24 cellular contexts compared by ENCODE assay signal in the genomic region with DNA sequence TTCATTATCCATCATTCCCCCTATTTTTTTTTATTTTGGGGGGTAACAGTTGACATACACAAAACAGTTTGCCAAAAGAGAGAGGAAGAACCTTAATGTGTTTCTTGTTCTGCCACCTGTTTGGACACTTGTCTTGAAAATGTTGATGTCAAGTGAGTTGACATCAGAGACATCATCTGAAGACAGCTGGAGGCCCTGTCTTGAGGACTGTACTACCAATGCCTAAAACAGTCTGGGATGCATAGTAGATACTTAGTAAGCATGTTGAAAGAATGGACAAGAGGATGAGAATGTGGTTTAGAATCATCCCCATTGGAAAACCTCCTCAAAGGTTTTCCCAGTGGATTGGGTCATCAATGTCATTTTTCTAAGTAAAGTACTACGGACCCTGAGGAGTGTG. TPM values are rescaled to one million over a fixed set of nuclear protein-coding genes. Genes with fewer than 3 reads are reported as not detected.
DNase-seq lines count a peak whose midpoint lies in the region; ATAC-seq and TF ChIP-seq lines count a peak whose summit lies in the region.
"Had no signal": no experiment of that assay in that cellular context is flagged by ENCODE, and none has a peak within 500 bp of the region (broad histone marks: within the 10 kb centered on the region; RNA-seq: fewer than 3 reads in every experiment).

No MANE protein-coding gene starts in this region.

- peak overlapping the region in 1 of 12 donors; percentile 18 for H3K4me3 ChIP-seq in heart left ventricle
- peak overlapping the region in 1 of 2 donors; percentile 5 for H3K4me3 ChIP-seq in ascending aorta
- H3K4me3 ChIP-seq in tibial nerve, result no peak overlapping the region
- H3K4me3 ChIP-seq: right lobe of liver, stomach, upper lobe of right lung had no signal

- TF ChIP-seq EP300 in tibial nerve (IDR thresholded peaks at IDR 0.05), result no peak

- H3K4me1 ChIP-seq in heart left ventricle, result peaks cover 3 to 52% (median 37%) of the 10 kb centered on the region in 12 donors
- peaks cover 15 to 32% of the 10 kb centered on the region in 2 donors for H3K4me1 ChIP-seq in ascending aorta
- peaks cover 0 to 26% (median 3%) of the 10 kb centered on the region in 4 donors for H3K4me1 ChIP-seq in tibial nerve
- H3K4me1 ChIP-seq: parathyroid adenoma had no signal

- TF ChIP-seq POLR2A in heart left ventricle (IDR thresholded peaks at IDR 0.05) (no peak), tibial nerve (IDR thresholded peaks at IDR 0.05) (no peak)

- H3K27ac ChIP-seq in heart left ventricle (peak overlapping the region; percentile 5 to 100 (median 96)), ascending aorta (peak overlapping the region; percentile 99 to 100), tibial nerve (peak overlapping the region in 3 of 4 donors; percentile 84 to 99 (median 98))
- H3K27ac ChIP-seq: parathyroid adenoma, right lobe of liver, upper lobe of right lung had no signal

- TF ChIP-seq CTCF in heart left ventricle (IDR thresholded peaks at IDR 0.05) (no peak), ascending aorta (IDR thresholded peaks at IDR 0.05) (no peak), tibial nerve (IDR thresholded peaks at IDR 0.05) (no peak)

- peaks cover 0 to 30% (median 0%) of the 10 kb centered on the region in 9 donors for H3K27me3 ChIP-seq in heart left ventricle
- H3K27me3 ChIP-seq in ascending aorta, result no peaks in the 10 kb centered on the region
- H3K27me3 ChIP-seq in tibial nerve, result no peaks in the 10 kb centered on the region
- H3K27me3 ChIP-seq: right lobe of liver, stomach, upper lobe of right lung had no signal

- 84 to 94% (median 88%) methylated on average over 1 of the region's 1 CpG for WGBS in heart left ventricle, 4 donors
- WGBS in tibial nerve, 2 donors, result 81 to 91% methylated on average over 1 of the region's 1 CpG

- H3K36me3 ChIP-seq in heart left ventricle (peaks cover 0 to 26% (median 8%) of the 10 kb centered on the region in 9 donors), ascending aorta (peaks cover 6 to 13% of the 10 kb centered on the region in 2 donors), tibial nerve (peaks cover 0 to 14% (median 0%) of the 10 kb centered on the region in 3 donors)
- H3K36me3 ChIP-seq: right lobe of liver had no signal

- ATAC-seq in heart left ventricle (no peak), Right ventricle myocardium superior (ENCODE audit: poor library complexity) (no peak), GM19467 (IDR thresholded peaks at IDR 0.05; ENCODE audit: unreplicated experiment) (no peak), GM21390 (IDR thresholded peaks at IDR 0.05; ENCODE audit: unreplicated experiment) (no peak)
- ATAC-seq: CD8-positive, alpha-beta T cell; right lobe of liver; upper lobe of right lung had no signal

- DNase-seq in heart left ventricle, result no peak
- no peak for DNase-seq in Right ventricle myocardium superior
- DNase-seq in ascending aorta (ENCODE audit: low spot score in 2 of 2), result no peak
- peak; percentile 72 for DNase-seq in myocyte (ENCODE audit: low read depth)
- no peak for DNase-seq in tibial nerve (ENCODE audit: low spot score in 2 of 2)
- DNase-seq in HT-29 (ENCODE audit: low spot score), result no peak
- DNase-seq: 8988T; activated CD4-positive, alpha-beta T cell treated with anti-CD3 and anti-CD28 coated beads, Interleukin-2, amount 10 ng/mL, durations not matched to agents 7 days and 5 days; activated naive CD4-positive, alpha-beta T cell treated with anti-CD3 and anti-CD28 coated beads, Interleukin-2, amount 10 ng/mL, durations not matched to agents 7 days and 5 days; AML-193; CD8-positive, alpha-beta T cell; cerebellar nuclear complex; effector CD8-positive, alpha-beta T cell; erythroblast; NCI-H1694 treated with DMSO at 0.1 percent for 48 hours; nephron progenitor cell; right lobe of liver; stimulated activated CD8-positive, alpha-beta memory T cell treated with anti-CD3 and anti-CD28 coated beads, Interleukin-4, amount 100 ng/mL, for 48 hours; stomach; upper lobe of right lung had no signal

- intact Hi-C loops in heart left ventricle (cut with DNase I) (loop anchor here in 5 of 10 donors (10.0 kb wide), 5 partner anchors 101 to 861 kb away; no protein-coding TSS in a partner anchor), Right ventricle myocardium superior (cut with DNase I) (loop anchor here (10.0 kb wide), 1 partner anchor 101 kb away; no protein-coding TSS in a partner anchor), ascending aorta (cut with DNase I) (no loop called here)

- H3K9me3 ChIP-seq in heart left ventricle (no peaks in the 10 kb centered on the region), ascending aorta (no peaks in the 10 kb centered on the region), tibial nerve (no peaks in the 10 kb centered on the region)
- H3K9me3 ChIP-seq: right lobe of liver, stomach, upper lobe of right lung had no signal

RNA-seq across cellular contexts. Expression of a gene that starts 2.4 kb away (rescaled TPM):
- total RNA-seq in heart left ventricle, result 100 to 1,000 TPM in 7 of 9 donors, 10 to 100 TPM in 2; 79.3 to 140 (median 114) TPM
- polyA plus RNA-seq in heart left ventricle, result 10 to 100 TPM; 22.0 to 52.2 TPM
- total RNA-seq in Right ventricle myocardium superior, result 81.7 TPM
- 65.9 TPM for total RNA-seq in ascending aorta
- 85.1 and 85.6 TPM in 2 replicates for total RNA-seq in myocyte
- 32.7 TPM for polyA plus RNA-seq in myocyte (2012)
- total RNA-seq in tibial nerve, result 100 to 1,000 TPM in 2 of 4 donors, 10 to 100 TPM in 2; 92.1 to 122 (median 104) TPM
- 44.7 and 45.1 TPM in 2 replicates for total RNA-seq in HT-29 (2014; rRNA removed; shearing (Covaris generic))

RNA-seq across cellular contexts. Expression of a gene that starts 8.7 kb away (rescaled TPM):
- 10 to 100 TPM in 6 of 9 donors, 1 to 10 TPM in 3; 9.4 to 15.0 (median 10.3) TPM for total RNA-seq in heart left ventricle
- 10 to 100 TPM in 1 of 2 donors, 1 to 10 TPM in 1; 4.0 to 12.2 TPM for polyA plus RNA-seq in heart left ventricle
- 7.3 TPM for total RNA-seq in Right ventricle myocardium superior
- 8.4 TPM for total RNA-seq in ascending aorta
- total RNA-seq in myocyte, result 17.7 and 24.2 TPM in 2 replicates
- 11.5 TPM for polyA plus RNA-seq in myocyte (2012)
- 1 to 10 TPM; 6.3 to 9.4 (median 8.2) TPM for total RNA-seq in tibial nerve
- total RNA-seq in HT-29 (2014; rRNA removed; shearing (Covaris generic)), result 0.38 and 0.44 TPM in 2 replicates
- total RNA-seq: mononuclear cell had no signal
